Comparison of ENCODE assay signal across 9 cellular contexts in genomic region chr12:6335451-6336078, GRCh38. TPM values are rescaled to one million over a fixed set of nuclear protein-coding genes. Genes with fewer than 3 reads are reported as not detected.
DNase-seq lines count a peak whose midpoint lies in the region; ATAC-seq and TF ChIP-seq lines count a peak whose summit lies in the region.
"Had no signal": no experiment of that assay in that cellular context is flagged by ENCODE, and none has a peak within 500 bp of the region (broad histone marks: within the 10 kb centered on the region; RNA-seq: fewer than 3 reads in every experiment).

No MANE protein-coding gene starts in this region.

- H3K27me3 Mint-ChIP-seq in CD8-positive, alpha-beta T cell (ENCODE audit: low read depth) = no peaks in the 10 kb centered on the region
- peaks cover 44% of the 10 kb centered on the region for H3K27me3 Mint-ChIP-seq in activated B cell treated with CpG ODN at 0.5 μM for 24 hours
- H3K27me3 Mint-ChIP-seq in central memory CD8-positive, alpha-beta T cell = no peaks in the 10 kb centered on the region

- no peak overlapping the region for H3K27ac Mint-ChIP-seq in CD8-positive, alpha-beta T cell
- no peak overlapping the region for H3K27ac Mint-ChIP-seq in activated B cell treated with CpG ODN at 0.5 μM for 24 hours
- H3K27ac Mint-ChIP-seq in central memory CD8-positive, alpha-beta T cell (ENCODE audit: low read depth) = no peak overlapping the region

- peak; percentile 71 for TF ChIP-seq CTCF in CD8-positive, alpha-beta T cell (IDR thresholded peaks at IDR 0.05)
- TF ChIP-seq CTCF in activated B cell treated with CpG ODN at 0.5 μM for 24 hours (IDR thresholded peaks at IDR 0.05) = no peak
- no peak for TF ChIP-seq CTCF in left lung (IDR thresholded peaks at IDR 0.05)

- H3K9me3 Mint-ChIP-seq in CD8-positive, alpha-beta T cell = no peaks in the 10 kb centered on the region
- H3K9me3 Mint-ChIP-seq in activated B cell treated with CpG ODN at 0.5 μM for 24 hours = no peaks in the 10 kb centered on the region
- H3K9me3 Mint-ChIP-seq in central memory CD8-positive, alpha-beta T cell = no peaks in the 10 kb centered on the region

- POLR2A ChIA-PET in CD8-positive, alpha-beta T cell (lab: Charles Lee) = interaction anchor here (1.0 to 5.8 kb wide), 17 partner anchors 9 to 202 kb away, joined by 3 to 34 read pairs (median 6); partner anchors contain the start of genes CD27, MRPL51, TAPBPL and VAMP1
- POLR2A ChIA-PET in activated B cell treated with CpG ODN at 0.5 μM for 24 hours (lab: Charles Lee) = interaction anchor here (0.6 to 1.0 kb wide), 2 partner anchors 198 to 388 kb away, joined by 3 to 4 read pairs; partner anchors contain the start of genes COPS7A and GAPDH

- peak overlapping the region; percentile 77 for H3K4me3 ChIP-seq in CD8-positive, alpha-beta T cell (ENCODE audit: low read depth, low read length)
- peak overlapping the region; percentile 24 to 100 for H3K4me3 ChIP-seq in left lung

- peaks cover 53% of the 10 kb centered on the region for H3K4me1 Mint-ChIP-seq in CD8-positive, alpha-beta T cell (ENCODE audit: low read depth)
- H3K4me1 Mint-ChIP-seq in activated B cell treated with CpG ODN at 0.5 μM for 24 hours = peaks cover 5% of the 10 kb centered on the region
- H3K4me1 Mint-ChIP-seq in central memory CD8-positive, alpha-beta T cell = peaks cover 41% of the 10 kb centered on the region

- ATAC-seq in CD8-positive, alpha-beta T cell = peak; percentile 68
- ATAC-seq in GM19452 (IDR thresholded peaks at IDR 0.05; ENCODE audit: unreplicated experiment) = peak; percentile 69
- peak; percentile 83 for ATAC-seq in activated B cell treated with CpG ODN at 0.5 μM for 24 hours (ENCODE audit: low read depth)
- peak; percentile 74 for ATAC-seq in central memory CD8-positive, alpha-beta T cell (replicated peaks; ENCODE audit: extremely low read depth, poor library complexity, severe bottlenecking)
- ATAC-seq in left lung = peak; percentile 40
- ATAC-seq in HG03457 (IDR thresholded peaks at IDR 0.05; ENCODE audit: unreplicated experiment) = no peak

- CTCF ChIA-PET in CD8-positive, alpha-beta T cell (lab: Charles Lee) = interaction anchor here (0.6 to 10.1 kb wide), 33 partner anchors 8 to 203 kb away, joined by 3 to 142 read pairs (median 7); partner anchors contain the start of genes SCNN1A, TAPBPL and VAMP1
- CTCF ChIA-PET in activated B cell treated with CpG ODN at 0.5 μM for 24 hours (lab: Charles Lee) = interaction anchor here (1.2 kb wide), 1 partner anchor 52 kb away, joined by 4 read pairs; no protein-coding TSS in a partner anchor

- H3K36me3 Mint-ChIP-seq in CD8-positive, alpha-beta T cell = peaks cover 42% of the 10 kb centered on the region
- no peaks in the 10 kb centered on the region for H3K36me3 Mint-ChIP-seq in activated B cell treated with CpG ODN at 0.5 μM for 24 hours (ENCODE audit: low read depth)
- H3K36me3 Mint-ChIP-seq in central memory CD8-positive, alpha-beta T cell (ENCODE audit: insufficient read depth) = peaks cover 42% of the 10 kb centered on the region

- no peaks in the 10 kb centered on the region for H3K27me3 ChIP-seq in CD8-positive, alpha-beta T cell (ENCODE audit: insufficient read depth, low read length)
- no peaks in the 10 kb centered on the region for H3K27me3 ChIP-seq in left lung

- H3K9me3 ChIP-seq in CD8-positive, alpha-beta T cell (ENCODE audit: low read length) = no peaks in the 10 kb centered on the region
- H3K9me3 ChIP-seq in left lung = no peaks in the 10 kb centered on the region

- H3K36me3 ChIP-seq in CD8-positive, alpha-beta T cell (ENCODE audit: insufficient read depth, low read length) = peaks cover 19% of the 10 kb centered on the region
- H3K36me3 ChIP-seq in left lung = peaks cover 6 to 55% of the 10 kb centered on the region in 2 donors

- H3K27ac ChIP-seq in CD8-positive, alpha-beta T cell (ENCODE audit: low read depth, low read length) = peak overlapping the region; percentile 61
- peak overlapping the region; percentile 97 to 99 for H3K27ac ChIP-seq in left lung

- H3K4me1 ChIP-seq in CD8-positive, alpha-beta T cell (ENCODE audit: insufficient read depth, low read length) = peaks cover 82% of the 10 kb centered on the region
- H3K4me1 ChIP-seq in left lung = peaks cover 55 to 91% of the 10 kb centered on the region in 2 donors

- no peak overlapping the region for H3K4me3 Mint-ChIP-seq in CD8-positive, alpha-beta T cell
- peak overlapping the region; percentile 29 for H3K4me3 Mint-ChIP-seq in activated B cell treated with CpG ODN at 0.5 μM for 24 hours
- H3K4me3 Mint-ChIP-seq in central memory CD8-positive, alpha-beta T cell = no peak overlapping the region

- intact Hi-C loops in CD8-positive, alpha-beta T cell (cut with DNase I, micrococcal nuclease) = loop anchor here (1.0 to 2.0 kb wide), 11 partner anchors 13 to 271 kb away; partner anchors contain the start of genes CHD4 (in 1 of the 2), GAPDH (in 1 of the 2) and VAMP1 (in 1 of the 2)
- intact Hi-C loops in activated B cell treated with CpG ODN at 0.5 μM for 24 hours (cut with micrococcal nuclease) = loop anchor here (1.0 to 5.0 kb wide), 3 partner anchors 88 to 203 kb away; no protein-coding TSS in a partner anchor
- intact Hi-C loops in left lung (cut with DNase I) = loop anchor here in 1 of 2 donors (5.0 kb wide), 1 partner anchor 42 kb away; the partner anchor contains the start of gene SCNN1A

- peak; percentile 68 to 92 (median 87) for DNase-seq in CD8-positive, alpha-beta T cell
- DNase-seq in HuH-7.5 (ENCODE audit: low spot score) (peak; percentile 83), activated B cell treated with CpG ODN at 0.5 μM for 24 hours (no peak), left lung (peak; percentile 87 to 93)
- peak; percentile 70 to 78 for DNase-seq in central memory CD8-positive, alpha-beta T cell (ENCODE audit: low spot score in 2 of 2)
- DNase-seq in stimulated activated CD4-positive, alpha-beta T cell treated with anti-CD3 and anti-CD28 coated beads, TNF-alpha, amount 100 ng/mL, for 1 hour (ENCODE audit: low read depth in 3 of 3, low spot score in 1 of 3) = peak; percentile 64 to 74 (median 67)

RNA-seq across cellular contexts. Expression of gene TNFRSF1A, which starts 6.3 kb away (rescaled TPM):
- total RNA-seq in CD8-positive, alpha-beta T cell = 10 to 100 TPM; 16.7 to 18.8 TPM
- total RNA-seq in activated B cell treated with CpG ODN at 0.5 μM for 24 hours (0.37 TPM in 1 of 2 replicates, not detected in the other), left lung (100 to 1,000 TPM; 155 to 211 TPM)

RNA-seq across cellular contexts. Expression of gene PLEKHG6, which starts 25.1 kb away (rescaled TPM):
- not detected for total RNA-seq in CD8-positive, alpha-beta T cell
- total RNA-seq in activated B cell treated with CpG ODN at 0.5 μM for 24 hours (not detected in 2 replicates), left lung (1 to 10 TPM; 2.0 to 4.2 TPM)
- total RNA-seq: glomerular endothelial cell had no signal

RNA-seq across cellular contexts. Expression of gene SCNN1A, which starts 39.8 kb away (rescaled TPM):
- total RNA-seq in CD8-positive, alpha-beta T cell = 1 to 10 TPM in 1 of 2 experiments, under 1 TPM in 1; 0.50 to 1.1 TPM
- total RNA-seq in activated B cell treated with CpG ODN at 0.5 μM for 24 hours = not detected in 2 replicates
- 100 to 1,000 TPM; 196 to 212 TPM for total RNA-seq in left lung
- total RNA-seq: glomerular endothelial cell had no signal

RNA-seq across cellular contexts. Expression of gene LTBR, which starts 48.4 kb away (rescaled TPM):
- under 1 TPM in 1 of 2 experiments, not detected in 1; 0.44 TPM for total RNA-seq in CD8-positive, alpha-beta T cell
- total RNA-seq in activated B cell treated with CpG ODN at 0.5 μM for 24 hours = 0.33 TPM in 1 of 2 replicates, not detected in the other
- total RNA-seq in left lung = 100 to 1,000 TPM; 149 to 153 TPM

Comparison
In these comparisons a context has a peak if more than half of its experiments do, and no peak if none do; other contexts are left out.
1. RNA of gene TNFRSF1A, which starts 6.3 kb away (total RNA-seq): 155 to 211 TPM in left lung and 16.7 to 18.8 TPM in CD8-positive, alpha-beta T cell; 0.37 TPM in activated B cell treated with CpG ODN at 0.5 μM for 24 hours; every median in the first group is over 10 times any median in the second.
2. RNA of gene SCNN1A, which starts 39.8 kb away (total RNA-seq): 196 to 212 TPM in left lung; 0.50 to 1.1 TPM in CD8-positive, alpha-beta T cell and not detected in activated B cell treated with CpG ODN at 0.5 μM for 24 hours; every median in the first group is over 10 times any median in the second.